ENCODE assay signal across 8 cellular contexts in genomic region chr9:31753756-31754155, GRCh38.
"Had no signal": no experiment of that assay in that cellular context is flagged by ENCODE, and none has a peak within 500 bp of the region (broad histone marks: within the 10 kb centered on the region; RNA-seq: fewer than 3 reads in every experiment).

No MANE protein-coding gene starts in this region.

- DNase-seq: GDM1, GF-D8 had no signal

- H3K4me3 ChIP-seq: GM12878 had no signal

- ATAC-seq: GM12878 had no signal

- FAIRE-seq: G401.6, GM12878, GM12891, GM12892, GM18507, GM19239 had no signal
